Comparison of ENCODE assay signal across 1 cellular context in the genomic region with DNA sequence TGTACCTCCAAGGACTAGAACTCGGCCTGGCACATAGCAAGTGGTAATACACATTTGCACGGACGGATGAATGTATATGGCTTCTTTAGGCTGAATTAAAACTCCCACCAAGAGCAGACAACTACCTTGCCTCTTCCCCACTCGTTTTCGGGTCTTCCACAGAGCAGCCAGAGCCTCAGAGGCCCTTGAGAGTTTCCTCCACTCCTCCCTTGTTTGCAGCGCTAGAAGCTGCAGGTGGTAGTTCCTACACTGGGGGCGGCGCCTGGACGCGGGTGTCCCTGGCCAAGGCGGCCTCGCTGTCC.
TF ChIP-seq lines count a peak whose summit lies in the region.

No MANE protein-coding gene starts in this region.

TF ChIP-seq in SK-N-SH, 30 proteins besides CTCF, POLR2A, EP300 and RAD21 (continued from another document):
- TF ChIP-seq IRF3 (IDR thresholded peaks at IDR 0.05; ENCODE audit: low read depth, low read length), result no peak
- no peak for TF ChIP-seq PBX3 (IDR thresholded peaks at IDR 0.05)
- TF ChIP-seq, protein P1, sequence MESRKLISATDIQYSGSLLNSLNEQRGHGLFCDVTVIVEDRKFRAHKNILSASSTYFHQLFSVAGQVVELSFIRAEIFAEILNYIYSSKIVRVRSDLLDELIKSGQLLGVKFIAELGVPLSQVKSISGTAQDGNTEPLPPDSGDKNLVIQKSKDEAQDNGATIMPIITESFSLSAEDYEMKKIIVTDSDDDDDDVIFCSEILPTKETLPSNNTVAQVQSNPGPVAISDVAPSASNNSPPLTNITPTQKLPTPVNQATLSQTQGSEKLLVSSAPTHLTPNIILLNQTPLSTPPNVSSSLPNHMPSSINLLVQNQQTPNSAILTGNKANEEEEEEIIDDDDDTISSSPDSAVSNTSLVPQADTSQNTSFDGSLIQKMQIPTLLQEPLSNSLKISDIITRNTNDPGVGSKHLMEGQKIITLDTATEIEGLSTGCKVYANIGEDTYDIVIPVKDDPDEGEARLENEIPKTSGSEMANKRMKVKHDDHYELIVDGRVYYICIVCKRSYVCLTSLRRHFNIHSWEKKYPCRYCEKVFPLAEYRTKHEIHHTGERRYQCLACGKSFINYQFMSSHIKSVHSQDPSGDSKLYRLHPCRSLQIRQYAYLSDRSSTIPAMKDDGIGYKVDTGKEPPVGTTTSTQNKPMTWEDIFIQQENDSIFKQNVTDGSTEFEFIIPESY (IDR thresholded peaks at IDR 0.05; ENCODE audit: borderline replicate concordance, low read depth), result no peak
